ENCODE assay signal across 14 cellular contexts in genomic region chr3:58704304-58704703, GRCh38. TPM values are rescaled to one million over a fixed set of nuclear protein-coding genes. Genes with fewer than 3 reads are reported as not detected.
DNase-seq lines count a peak whose midpoint lies in the region; ATAC-seq and TF ChIP-seq lines count a peak whose summit lies in the region.
"Not testable (repeated sequence)": the region's sequence is repeated elsewhere in the genome, so short reads cannot be mapped to it uniquely, and the experiment has no call there.
"Had no signal": no experiment of that assay in that cellular context is flagged by ENCODE, and none has a peak within 500 bp of the region (broad histone marks: within the 10 kb centered on the region; RNA-seq: fewer than 3 reads in every experiment).

No MANE protein-coding gene starts in this region.

- H3K4me2 ChIP-seq in BLaER1 treated with 17β-estradiol and CSF1 and Interleukin-3, amounts not matched to agents 10 nM and 100 nM = peak overlapping the region in 6 of 11 experiments; percentile 25 to 64 (median 42); a peak in 10 of 22 replicates

- not testable (repeated sequence) for H3K9ac ChIP-seq in BLaER1 treated with 17β-estradiol and CSF1 and Interleukin-3, amounts not matched to agents 10 nM and 100 nM; colonic mucosa (ENCODE audit: low read depth in 2 of 2, low read length in 2 of 2)

- intact Hi-C loops in breast epithelium (cut with DNase I; ENCODE audit: low total_unique reads) = loop anchor here (5.0 kb wide), 1 partner anchor 262 kb away; no protein-coding TSS in a partner anchor
- intact Hi-C loops in colonic mucosa (cut with DNase I); stomach (cut with DNase I; ENCODE audit: low total_unique reads): not testable (repeated sequence)

- TF ChIP-seq CTCF in breast epithelium (IDR thresholded peaks at IDR 0.05); colonic mucosa (IDR thresholded peaks at IDR 0.05); foreskin keratinocyte (conservative IDR thresholded peaks at IDR 0.05); stomach (IDR thresholded peaks at IDR 0.05): not testable (repeated sequence)

- not testable (repeated sequence) for H3K27ac ChIP-seq in BLaER1 treated with 17β-estradiol and CSF1 and Interleukin-3, amounts not matched to agents 10 nM and 100 nM; foreskin keratinocyte
- H3K27ac ChIP-seq in breast epithelium (peak overlapping the region; percentile 0 to 83), colonic mucosa (peak overlapping the region; percentile 14), stomach (peak overlapping the region; percentile 20 to 72 (median 56))

- not testable (repeated sequence) for TF ChIP-seq EP300 in stomach (IDR thresholded peaks at IDR 0.05)

- peaks cover 9 to 35% (median 21%) of the 10 kb centered on the region in 11 experiments; a peak in 19 of 22 replicates for H3K9me3 ChIP-seq in BLaER1 treated with 17β-estradiol and CSF1 and Interleukin-3, amounts not matched to agents 10 nM and 100 nM (replicated peaks in 1 of 11)
- not testable (repeated sequence) for H3K9me3 ChIP-seq in breast epithelium, colonic mucosa, stomach

- not testable (repeated sequence) for H3K27me3 ChIP-seq in BLaER1 treated with 17β-estradiol and CSF1 and Interleukin-3, amounts not matched to agents 10 nM and 100 nM; breast epithelium; colonic mucosa; foreskin keratinocyte; stomach

- ATAC-seq in foreskin keratinocyte = not testable (repeated sequence)

- not testable (repeated sequence) for DNase-seq in breast epithelium (ENCODE audit: low spot score in 2 of 2); colonic mucosa; stomach
- DNase-seq in foreskin keratinocyte = peak; percentile 42 to 58
- DNase-seq in kidney tubule cell (ENCODE audit: low spot score) = peak; percentile 56

- H3K36me3 ChIP-seq in BLaER1 treated with 17β-estradiol and CSF1 and Interleukin-3, amounts not matched to agents 10 nM and 100 nM; breast epithelium; colonic mucosa; stomach: not testable (repeated sequence)

- WGBS in stomach, 5 donors = 26 to 64% (median 42%) methylated on average over 2 of the region's 2 CpGs

- TF ChIP-seq POLR2A in breast epithelium (IDR thresholded peaks at IDR 0.05); stomach (IDR thresholded peaks at IDR 0.05): not testable (repeated sequence)

- H4K20me1 ChIP-seq in BLaER1 treated with 17β-estradiol and CSF1 and Interleukin-3, amounts not matched to agents 10 nM and 100 nM = not testable (repeated sequence)

- peaks cover 0 to 19% (median 10%) of the 10 kb centered on the region in 10 experiments; a peak in 10 of 20 replicates for H3K4me1 ChIP-seq in BLaER1 treated with 17β-estradiol and CSF1 and Interleukin-3, amounts not matched to agents 10 nM and 100 nM
- H3K4me1 ChIP-seq in breast epithelium, colonic mucosa, foreskin keratinocyte: not testable (repeated sequence)
- H3K4me1 ChIP-seq in stomach = peaks cover 0 to 15% (median 5%) of the 10 kb centered on the region in 4 donors

- not testable (repeated sequence) for H3K4me3 ChIP-seq in BLaER1 treated with 17β-estradiol and CSF1 and Interleukin-3, amounts not matched to agents 10 nM and 100 nM; breast epithelium; colonic mucosa; stomach

RNA-seq across cellular contexts. Expression of gene FAM3D, which starts 37.7 kb away (rescaled TPM):
- total RNA-seq in breast epithelium (10 to 100 TPM in 1 of 3 donors, 1 to 10 TPM in 1, not detected in 1; 4.3 to 17.6 TPM), colonic mucosa (100 to 1,000 TPM; 646 to 707 TPM), foreskin keratinocyte (not detected in 2 replicates), stomach (100 to 1,000 TPM in 2 of 5 donors, 10 to 100 TPM in 1, 1 to 10 TPM in 2; 7.6 to 581 (median 25.3) TPM)
- polyA plus RNA-seq in foreskin keratinocyte (not detected in 2 replicates), stomach (100 to 1,000 TPM in 1 of 3 donors, 10 to 100 TPM in 2; 11.9 to 200 (median 52.8) TPM)
- total RNA-seq: Caco-2; CD4-positive, CD25-positive, alpha-beta regulatory T cell; CD8-positive, alpha-beta T cell; GM12878; GM23248; H1; H7 had no signal
- polyA plus RNA-seq: A549; CD4-positive, CD25-positive, alpha-beta regulatory T cell; GM23248; H1 had no signal
